Comparison of ENCODE assay signal across 32 cellular contexts in the genomic region with DNA sequence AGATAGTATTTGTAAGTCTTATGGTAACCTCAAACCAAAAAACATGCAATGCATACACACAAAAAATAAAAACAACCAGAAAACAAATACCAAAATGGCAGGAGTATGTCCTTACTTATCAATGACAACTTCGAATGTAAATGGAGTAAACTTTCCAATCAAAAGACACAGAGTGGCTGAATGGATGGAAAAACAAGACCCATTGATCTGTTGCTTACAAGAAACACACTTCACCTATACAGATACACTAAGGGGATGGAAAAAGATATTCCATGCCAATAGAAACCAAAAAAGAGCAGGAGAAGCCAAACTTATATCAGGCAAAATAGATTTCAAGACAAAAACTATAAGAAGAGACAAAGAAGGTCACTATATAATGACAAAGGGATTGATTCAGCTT.
"Had no signal": no experiment of that assay in that cellular context is flagged by ENCODE, and none has a peak within 500 bp of the region (broad histone marks: within the 10 kb centered on the region; RNA-seq: fewer than 3 reads in every experiment).

No MANE protein-coding gene starts in this region.

- H3K4me1 ChIP-seq: adrenal gland, body of pancreas, breast epithelium had no signal

- H3K4me3 ChIP-seq: adrenal gland, body of pancreas, breast epithelium had no signal

- ATAC-seq: activated CD8-positive, alpha-beta T cell treated with anti-CD3 and anti-CD28 coated beads for 36 hours; activated naive CD4-positive, alpha-beta T cell treated with anti-CD3 and anti-CD28 coated beads, Interleukin-2, amount 50 U/mL, for 72 hours; activated T-cell treated with anti-CD3 and anti-CD28 coated beads, Interleukin-2, amount 50 U/mL, for 4 hours; activated T-cell treated with anti-CD3 and anti-CD28 coated beads, Interleukin-2, amount 50 U/mL, for 72 hours; body of pancreas had no signal

- H3K9me3 ChIP-seq: adrenal gland, body of pancreas, breast epithelium had no signal

- H3K36me3 ChIP-seq: adrenal gland, brain microvascular endothelial cell, breast epithelium had no signal

- H3K27ac ChIP-seq: adrenal gland, body of pancreas, brain microvascular endothelial cell, breast epithelium had no signal

- FAIRE-seq: astrocyte, TTC549 had no signal

- DNase-seq: activated B cell treated with CpG ODN at 0.5 μM for 24 hours; activated CD4-positive, alpha-beta memory T cell treated with anti-CD3 and anti-CD28 coated beads for 36 hours; activated CD4-positive, alpha-beta T cell treated with anti-CD3 and anti-CD28 coated beads for 4 hours; activated CD4-positive, alpha-beta T cell treated with anti-CD3 and anti-CD28 coated beads, Interleukin-2, amount 10 ng/mL, durations not matched to agents 24 days and 14 days; activated CD4-positive, alpha-beta T cell treated with anti-CD3 and anti-CD28 coated beads, Interleukin-2, amount 50 U/mL, for 1 hour; activated CD4-positive, alpha-beta T cell treated with anti-CD3 and anti-CD28 coated beads, Interleukin-2, amount 50 U/mL, for 4 hours; activated CD4-positive, CD25-positive, alpha-beta regulatory T cell treated with anti-CD3 and anti-CD28 coated beads, Interleukin-2, amount 50 U/mL, for 72 hours; activated CD8-positive, alpha-beta memory T cell treated with anti-CD3 and anti-CD28 coated beads, Interleukin-2, amount 50 U/mL, for 4 hours; activated CD8-positive, alpha-beta T cell treated with anti-CD3 and anti-CD28 coated beads for 36 hours; activated effector memory CD4-positive, alpha-beta T cell treated with Interleukin-2 at 50 U/mL for 16 hours; activated gamma-delta T cell treated with Interleukin-2 at 50 U/mL for 16 hours; activated naive CD4-positive, alpha-beta T cell; activated naive CD4-positive, alpha-beta T cell treated with anti-CD3 and anti-CD28 coated beads for 36 hours; activated naive CD4-positive, alpha-beta T cell treated with anti-CD3 and anti-CD28 coated beads, Interleukin-2, amount 50 U/mL, for 16 hours; activated naive CD8-positive, alpha-beta T cell treated with anti-CD3 and anti-CD28 coated beads for 36 hours; activated T-cell treated with anti-CD3 and anti-CD28 coated beads for 4 hours; activated T-cell treated with anti-CD3 and anti-CD28 coated beads, Interleukin-2, amount 50 U/mL, for 1 hour; activated T-cell treated with anti-CD3 and anti-CD28 coated beads, Interleukin-2, amount 50 U/mL, for 4 hours; activated T-cell treated with anti-CD3 and anti-CD28 coated beads, Interleukin-2, amount 50 U/mL, for 72 hours; adrenal gland; amniotic stem cell; aorta; body of pancreas; brain microvascular endothelial cell; central memory CD4-positive, alpha-beta T cell; T-helper 1 cell; T-helper 2 cell; T-helper 9 cell had no signal
